In the genomic region with DNA sequence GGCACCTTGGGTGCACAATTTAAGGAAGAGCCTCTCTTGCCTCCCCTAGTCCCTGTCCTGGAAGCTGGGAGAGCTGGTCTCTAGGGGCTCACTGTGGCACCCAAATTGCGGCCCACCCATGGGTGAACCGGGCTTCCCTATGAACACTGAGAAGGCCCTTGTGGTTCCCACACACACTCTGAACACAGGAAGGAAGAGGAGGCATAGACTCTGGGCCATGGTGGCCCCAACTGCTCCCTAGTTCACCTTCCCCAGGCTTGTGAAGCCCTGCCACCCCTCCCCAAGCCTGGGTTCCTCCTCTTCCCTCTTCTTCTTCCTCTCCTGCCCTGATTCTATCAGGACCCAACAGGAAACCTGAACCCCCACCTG, we compare ENCODE assay signal across 1 cellular context.
TF ChIP-seq lines count a peak whose summit lies in the region.

No MANE protein-coding gene starts in this region.

TF ChIP-seq in liver, 16 proteins besides CTCF, POLR2A, EP300 and RAD21 (continued from another document):
- no peak for TF ChIP-seq SP1 (IDR thresholded peaks at IDR 0.05)
- no peak for TF ChIP-seq HNF4A (conservative IDR thresholded peaks at IDR 0.05)
- TF ChIP-seq, protein P1, sequence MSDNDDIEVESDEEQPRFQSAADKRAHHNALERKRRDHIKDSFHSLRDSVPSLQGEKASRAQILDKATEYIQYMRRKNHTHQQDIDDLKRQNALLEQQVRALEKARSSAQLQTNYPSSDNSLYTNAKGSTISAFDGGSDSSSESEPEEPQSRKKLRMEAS (IDR thresholded peaks at IDR 0.05): no peak
- TF ChIP-seq, protein P2, sequence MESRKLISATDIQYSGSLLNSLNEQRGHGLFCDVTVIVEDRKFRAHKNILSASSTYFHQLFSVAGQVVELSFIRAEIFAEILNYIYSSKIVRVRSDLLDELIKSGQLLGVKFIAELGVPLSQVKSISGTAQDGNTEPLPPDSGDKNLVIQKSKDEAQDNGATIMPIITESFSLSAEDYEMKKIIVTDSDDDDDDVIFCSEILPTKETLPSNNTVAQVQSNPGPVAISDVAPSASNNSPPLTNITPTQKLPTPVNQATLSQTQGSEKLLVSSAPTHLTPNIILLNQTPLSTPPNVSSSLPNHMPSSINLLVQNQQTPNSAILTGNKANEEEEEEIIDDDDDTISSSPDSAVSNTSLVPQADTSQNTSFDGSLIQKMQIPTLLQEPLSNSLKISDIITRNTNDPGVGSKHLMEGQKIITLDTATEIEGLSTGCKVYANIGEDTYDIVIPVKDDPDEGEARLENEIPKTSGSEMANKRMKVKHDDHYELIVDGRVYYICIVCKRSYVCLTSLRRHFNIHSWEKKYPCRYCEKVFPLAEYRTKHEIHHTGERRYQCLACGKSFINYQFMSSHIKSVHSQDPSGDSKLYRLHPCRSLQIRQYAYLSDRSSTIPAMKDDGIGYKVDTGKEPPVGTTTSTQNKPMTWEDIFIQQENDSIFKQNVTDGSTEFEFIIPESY (IDR thresholded peaks at IDR 0.05): no peak
